ENCODE assay signal across 16 cellular contexts in genomic region chr4:169665039-169665732, GRCh38. TPM values are rescaled to one million over a fixed set of nuclear protein-coding genes. Genes with fewer than 3 reads are reported as not detected.
DNase-seq lines count a peak whose midpoint lies in the region; ATAC-seq and TF ChIP-seq lines count a peak whose summit lies in the region.
"Had no signal": no experiment of that assay in that cellular context is flagged by ENCODE, and none has a peak within 500 bp of the region (broad histone marks: within the 10 kb centered on the region; RNA-seq: fewer than 3 reads in every experiment).

No MANE protein-coding gene starts in this region.

- peaks cover 26% of the 10 kb centered on the region for H3K9me3 Mint-ChIP-seq in endodermal cell
- H3K9me3 Mint-ChIP-seq: activated CD4-positive, alpha-beta memory T cell treated with anti-CD3 and anti-CD28 coated beads, Interleukin-2, amount 10 ng/mL, durations not matched to agents 7 days and 5 days had no signal

- peaks cover 11% of the 10 kb centered on the region for H3K9me3 ChIP-seq in left ventricle myocardium inferior (replicated peaks)
- no peaks in the 10 kb centered on the region for H3K9me3 ChIP-seq in SK-N-MC (ENCODE audit: low read depth, low read length)
- H3K9me3 ChIP-seq in endodermal cell (ENCODE audit: control insufficient read depth, low read length): peaks cover 19% of the 10 kb centered on the region
- H3K9me3 ChIP-seq in gastrocnemius medialis: no peaks in the 10 kb centered on the region
- H3K9me3 ChIP-seq: mucosa of descending colon, testis had no signal

- no peaks in the 10 kb centered on the region for H3K27me3 ChIP-seq in left ventricle myocardium inferior (ENCODE audit: low read depth)
- H3K27me3 ChIP-seq in endodermal cell (ENCODE audit: control insufficient read depth, insufficient read depth, low read length, poor library complexity, severe bottlenecking): no peaks in the 10 kb centered on the region
- H3K27me3 ChIP-seq in gastrocnemius medialis: no peaks in the 10 kb centered on the region
- H3K27me3 ChIP-seq: testis had no signal

- peaks cover 40% of the 10 kb centered on the region for H3K4me1 ChIP-seq in left ventricle myocardium inferior
- H3K4me1 ChIP-seq in endodermal cell (ENCODE audit: control insufficient read depth, insufficient read depth, low read length): peaks cover 3% of the 10 kb centered on the region
- peaks cover 34 to 45% of the 10 kb centered on the region in 2 donors for H3K4me1 ChIP-seq in gastrocnemius medialis

- H3K4me1 Mint-ChIP-seq in endodermal cell: peaks cover 19% of the 10 kb centered on the region

- 92 to 100% methylated on average over 1 to 2 of the region's 2 CpGs for WGBS in endodermal cell (ENCODE audit: insufficient coverage in 1 of 2, insufficient read length in 1 of 2), 2 experiments

- no peaks in the 10 kb centered on the region for H3K36me3 ChIP-seq in left ventricle myocardium inferior
- H3K36me3 ChIP-seq in SK-N-MC (ENCODE audit: insufficient read depth, low read length): peaks cover 24% of the 10 kb centered on the region
- peaks cover 7% of the 10 kb centered on the region for H3K36me3 ChIP-seq in endodermal cell (ENCODE audit: control insufficient read depth, insufficient read depth, low read length)
- no peaks in the 10 kb centered on the region for H3K36me3 ChIP-seq in gastrocnemius medialis

- in situ Hi-C loops in gastrocnemius medialis (cut with MboI; ENCODE audit: low sequenced_read_pairs in 4 of 4): no loop called here

- H3K9ac ChIP-seq in SK-N-MC (ENCODE audit: insufficient read length): no peak overlapping the region
- no peak overlapping the region for H3K9ac ChIP-seq in endodermal cell (ENCODE audit: extremely low read depth, low read length, poor library complexity, severe bottlenecking)
- H3K9ac ChIP-seq: KMS-11 had no signal

- peaks cover 29% of the 10 kb centered on the region for H3K36me3 Mint-ChIP-seq in endodermal cell (ENCODE audit: low read depth)

- intact Hi-C loops in left ventricle myocardium inferior (cut with micrococcal nuclease): no loop called here
- intact Hi-C loops in Right ventricle myocardium superior (cut with DNase I): no loop called here
- intact Hi-C loops in gastrocnemius medialis (cut with DNase I; ENCODE audit: low total_unique reads): no loop called here

- peak overlapping the region; percentile 63 for H3K4me3 ChIP-seq in left ventricle myocardium inferior
- H3K4me3 ChIP-seq in SK-N-MC: peak overlapping the region; percentile 71
- H3K4me3 ChIP-seq in endodermal cell (ENCODE audit: low read length): peak overlapping the region; percentile 3
- H3K4me3 ChIP-seq in gastrocnemius medialis: peak overlapping the region in 1 of 4 donors; percentile 15
- H3K4me3 ChIP-seq: mucosa of descending colon, testis had no signal

- ATAC-seq in Right ventricle myocardium superior (ENCODE audit: poor library complexity) (no peak), gastrocnemius medialis (no peak), GM21447 (IDR thresholded peaks at IDR 0.05; ENCODE audit: unreplicated experiment) (no peak), GM21360 (IDR thresholded peaks at IDR 0.05; ENCODE audit: unreplicated experiment) (no peak)
- ATAC-seq: mucosa of descending colon had no signal

- H3K4me3 Mint-ChIP-seq in endodermal cell: no peak overlapping the region
- H3K4me3 Mint-ChIP-seq: activated CD4-positive, alpha-beta memory T cell treated with anti-CD3 and anti-CD28 coated beads, Interleukin-2, amount 10 ng/mL, durations not matched to agents 7 days and 5 days had no signal

- no peak overlapping the region for H3K27ac Mint-ChIP-seq in endodermal cell
- H3K27ac Mint-ChIP-seq: activated CD4-positive, alpha-beta memory T cell treated with anti-CD3 and anti-CD28 coated beads, Interleukin-2, amount 10 ng/mL, durations not matched to agents 7 days and 5 days had no signal

- DNase-seq in left ventricle myocardium inferior (no peak), Right ventricle myocardium superior (no peak), SK-N-MC (ENCODE audit: low read depth, low spot score) (no peak), endodermal cell (no peak), gastrocnemius medialis (no peak)
- no peak for DNase-seq in activated effector memory CD4-positive, alpha-beta T cell treated with Interleukin-2 at 50 U/mL for 16 hours
- DNase-seq: activated CD4-positive, alpha-beta memory T cell treated with anti-CD3 and anti-CD28 coated beads, Interleukin-2, amount 10 ng/mL, durations not matched to agents 7 days and 5 days; activated effector memory CD4-positive, alpha-beta T cell treated with anti-CD3 and anti-CD28 coated beads, Interleukin-2, amount 50 U/mL, for 16 hours; HCEC 1CT; islet precursor cell; mucosa of descending colon; NCI-H1436; testis had no signal

- no peak for TF ChIP-seq POLR2A in gastrocnemius medialis (IDR thresholded peaks at IDR 0.05)

- H3K27me3 Mint-ChIP-seq in endodermal cell (ENCODE audit: insufficient read depth): no peaks in the 10 kb centered on the region
- H3K27me3 Mint-ChIP-seq: activated CD4-positive, alpha-beta memory T cell treated with anti-CD3 and anti-CD28 coated beads, Interleukin-2, amount 10 ng/mL, durations not matched to agents 7 days and 5 days had no signal

- H3K27ac ChIP-seq in left ventricle myocardium inferior (replicated peaks) (peak overlapping the region; percentile 88), SK-N-MC (peak overlapping the region; percentile 96), endodermal cell (ENCODE audit: low read depth, low read length) (no peak overlapping the region), gastrocnemius medialis (peak overlapping the region in 3 of 4 donors; percentile 26 to 45 (median 38))
- H3K27ac ChIP-seq: KMS-11 had no signal

- TF ChIP-seq CTCF in left ventricle myocardium inferior (IDR thresholded peaks at IDR 0.05; ENCODE audit: borderline replicate concordance): no peak
- TF ChIP-seq CTCF in endodermal cell (conservative IDR thresholded peaks at IDR 0.05): no peak
- TF ChIP-seq CTCF in gastrocnemius medialis (IDR thresholded peaks at IDR 0.05 in 4 of 5, conservative IDR thresholded peaks at IDR 0.05 in 1 of 5): no peak

RNA-seq across cellular contexts. Expression of gene CLCN3, which starts 44.8 kb away (rescaled TPM):
- total RNA-seq in left ventricle myocardium inferior (54.1 TPM), Right ventricle myocardium superior (62.0 TPM), endodermal cell (10 to 100 TPM; 36.4 to 43.8 TPM), gastrocnemius medialis (10 to 100 TPM; 18.7 to 24.8 (median 20.5) TPM)
- polyA plus RNA-seq in endodermal cell (2013, experiment 1 of 2): 34.4 TPM
- 33.2 TPM for polyA plus RNA-seq in endodermal cell (2013, experiment 2 of 2)

RNA-seq across cellular contexts. Expression of gene NEK1, which starts 52.8 kb away (rescaled TPM):
- 15.5 TPM for total RNA-seq in left ventricle myocardium inferior
- total RNA-seq in Right ventricle myocardium superior: 13.5 TPM
- 10 to 100 TPM; 12.2 to 15.1 TPM for total RNA-seq in endodermal cell
- 11.4 TPM for polyA plus RNA-seq in endodermal cell (2013, experiment 1 of 2)
- 11.9 TPM for polyA plus RNA-seq in endodermal cell (2013, experiment 2 of 2)
- 10 to 100 TPM in 1 of 4 donors, 1 to 10 TPM in 3; 2.6 to 11.0 (median 3.9) TPM for total RNA-seq in gastrocnemius medialis
